8 cellular contexts compared by ENCODE assay signal in the genomic region with DNA sequence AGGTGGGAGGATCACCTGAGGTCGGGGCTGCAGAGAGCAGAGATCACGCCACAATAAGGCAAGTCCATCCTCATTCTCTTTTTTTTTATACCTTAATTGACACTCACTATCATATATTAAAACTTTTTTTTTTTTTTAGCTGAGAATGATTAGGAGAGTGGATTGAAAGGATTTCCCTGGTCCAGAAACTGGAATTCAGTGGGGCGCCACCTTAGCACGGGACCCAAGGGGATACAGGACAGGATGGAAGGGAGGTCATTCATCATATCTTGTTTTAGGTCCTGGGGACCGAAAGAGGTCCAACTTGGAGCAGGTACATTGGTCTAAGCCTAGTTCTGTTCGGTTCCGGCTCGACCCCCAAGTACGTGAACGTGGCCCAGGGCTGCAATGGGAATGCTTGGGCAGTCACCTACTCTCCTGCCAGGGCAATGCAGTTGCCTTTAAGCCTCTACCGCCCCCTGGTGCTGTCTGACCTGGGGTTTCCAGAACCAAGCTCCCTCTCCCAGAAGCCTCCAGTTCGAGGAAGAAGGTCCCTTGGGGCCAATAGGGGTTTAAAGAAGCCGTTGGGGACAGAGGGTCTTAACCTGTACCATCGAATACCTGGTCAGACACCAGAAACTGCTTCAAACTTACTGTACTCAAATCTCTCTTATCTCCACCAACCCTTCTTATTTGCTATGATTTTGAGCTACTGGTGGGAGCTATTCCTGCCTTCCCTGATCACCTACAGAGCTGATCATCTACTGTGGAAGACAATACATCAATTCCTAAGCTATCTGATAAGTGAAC. TPM values are rescaled to one million over a fixed set of nuclear protein-coding genes. Genes with fewer than 3 reads are reported as not detected.
DNase-seq lines count a peak whose midpoint lies in the region; ATAC-seq, FAIRE-seq and TF ChIP-seq lines count a peak whose summit lies in the region.

No MANE protein-coding gene starts in this region.

- no peak overlapping the region for H3K4me3 Mint-ChIP-seq in astrocyte (ENCODE audit: unreplicated experiment)

- peaks cover 3% of the 10 kb centered on the region for H3K36me3 Mint-ChIP-seq in astrocyte (ENCODE audit: low read depth, unreplicated experiment)

- H3K9me3 ChIP-seq in astrocyte (ENCODE audit: insufficient read depth, low read depth, low read length) (no peaks in the 10 kb centered on the region), keratinocyte (ENCODE audit: control insufficient read depth, low read depth, low read length) (no peaks in the 10 kb centered on the region)

- peaks cover 1% of the 10 kb centered on the region for H3K4me1 Mint-ChIP-seq in astrocyte (ENCODE audit: low read depth, unreplicated experiment)

- H3K27ac ChIP-seq in astrocyte (ENCODE audit: low read depth, low read length) (no peak overlapping the region), keratinocyte (ENCODE audit: control insufficient read depth, insufficient read depth, low read length) (no peak overlapping the region)

- no peak overlapping the region for H3K27ac Mint-ChIP-seq in astrocyte (ENCODE audit: unreplicated experiment)

- dilution Hi-C loops in keratinocyte (cut with MboI; ENCODE audit: extremely low pct_ligation_motif_present, low sequenced_read_pairs), result no loop called here

- peak overlapping the region; percentile 47 for H2AFZ ChIP-seq in astrocyte (ENCODE audit: low read depth, low read length)
- peak overlapping the region; percentile 76 for H2AFZ ChIP-seq in keratinocyte (ENCODE audit: control insufficient read depth, low read length)

- H3K9me3 Mint-ChIP-seq in astrocyte (ENCODE audit: unreplicated experiment), result peaks cover 9% of the 10 kb centered on the region

- no peaks in the 10 kb centered on the region for H3K36me3 ChIP-seq in astrocyte (ENCODE audit: insufficient read depth, low read length)
- H3K36me3 ChIP-seq in keratinocyte (ENCODE audit: control insufficient read depth in 2 of 2, extremely low read depth in 1 of 2, insufficient read depth in 2 of 2, low read length in 2 of 2), result no peaks in the 10 kb centered on the region

- no peaks in the 10 kb centered on the region for H3K27me3 ChIP-seq in astrocyte (ENCODE audit: insufficient read depth, low read length)
- H3K27me3 ChIP-seq in keratinocyte (ENCODE audit: control insufficient read depth, extremely low read depth, insufficient read depth, low read length), result no peaks in the 10 kb centered on the region

- H3K4me3 ChIP-seq in astrocyte (ENCODE audit: insufficient read depth, low read depth, low read length) (no peak overlapping the region), keratinocyte (ENCODE audit: control insufficient read depth in 2 of 3, extremely low read depth in 1 of 3, insufficient read depth in 2 of 3, low read depth in 1 of 3, low read length in 3 of 3) (no peak overlapping the region)

- ATAC-seq in SK-N-SH treated with all-trans-retinoic acid at 6 μM for 48 hours, result peak; percentile 93
- no peak for ATAC-seq in HG03097 (IDR thresholded peaks at IDR 0.05; ENCODE audit: low FRiP score, unreplicated experiment)
- no peak for ATAC-seq in HG03442 (IDR thresholded peaks at IDR 0.05; ENCODE audit: unreplicated experiment)

- FAIRE-seq in astrocyte (lab: Jason Lieb, UNC) (no peak), keratinocyte (lab: Jason Lieb, UNC) (peak; percentile 64)

- no peaks in the 10 kb centered on the region for H3K4me1 ChIP-seq in astrocyte (ENCODE audit: insufficient read depth, low read length)
- H3K4me1 ChIP-seq in keratinocyte (ENCODE audit: control insufficient read depth, extremely low read depth, insufficient read depth, low read length), result no peaks in the 10 kb centered on the region

- no peaks in the 10 kb centered on the region for H3K9me1 ChIP-seq in keratinocyte (ENCODE audit: control insufficient read depth, extremely low read depth, insufficient read depth, low read length)

- H3K9ac ChIP-seq in astrocyte (ENCODE audit: low read length), result no peak overlapping the region
- H3K9ac ChIP-seq in keratinocyte (ENCODE audit: control insufficient read depth, extremely low read depth, insufficient read depth, low read length), result no peak overlapping the region

- H3K79me2 ChIP-seq in astrocyte (ENCODE audit: insufficient read depth, low read length), result no peaks in the 10 kb centered on the region
- no peaks in the 10 kb centered on the region for H3K79me2 ChIP-seq in keratinocyte (ENCODE audit: control insufficient read depth, insufficient read depth, low read length)

- H4K20me1 ChIP-seq in astrocyte (ENCODE audit: insufficient read depth, low read length), result no peaks in the 10 kb centered on the region
- H4K20me1 ChIP-seq in keratinocyte (ENCODE audit: control insufficient read depth, extremely low read depth, insufficient read depth, low read length), result no peaks in the 10 kb centered on the region

- H3K4me2 ChIP-seq in astrocyte (ENCODE audit: low read length) (no peak overlapping the region), keratinocyte (ENCODE audit: control insufficient read depth, extremely low read depth, insufficient read depth, low read depth, low read length) (peak overlapping the region; percentile 19)

- TF ChIP-seq CTCF in astrocyte (IDR thresholded peaks at IDR 0.05; ENCODE audit: insufficient read depth, low read depth, low read length) (peak; percentile 34), keratinocyte (optimal IDR thresholded peaks at IDR 0.05 in 1 of 3, IDR thresholded peaks at IDR 0.05 in 1 of 3, conservative IDR thresholded peaks at IDR 0.05 in 1 of 3; ENCODE audit: extremely low read depth in 1 of 3, insufficient read depth in 2 of 3, low read length in 3 of 3) (peak; percentile 76 to 94 (median 83))

- H3K27me3 Mint-ChIP-seq in astrocyte (ENCODE audit: low read depth, unreplicated experiment), result peaks cover 4% of the 10 kb centered on the region

- peak; percentile 38 for DNase-seq in Caki2 (ENCODE audit: low read depth)
- DNase-seq in HuH-7.5 (ENCODE audit: low spot score), result peak; percentile 82
- DNase-seq in astrocyte (ENCODE audit: low read depth), result no peak
- no peak for DNase-seq in keratinocyte (ENCODE audit: low read depth, low spot score)
- peak; percentile 16 for DNase-seq in stimulated activated CD8-positive, alpha-beta memory T cell treated with anti-CD3 and anti-CD28 coated beads, Interleukin-15, amount 100 ng/mL, for 24 hours (ENCODE audit: low read depth)

- in situ Hi-C loops in Caki2 (cut with HindIII; ENCODE audit: low pct_unique_long_range_greater_than_20kb, low sequenced_read_pairs), result no loop called here

TF ChIP-seq in SK-N-SH treated with all-trans-retinoic acid at 6 μM for 48 hours, 23 proteins besides CTCF, POLR2A, EP300 and RAD21 (continues in another document):
- TF ChIP-seq POU6F1 (CRISPR knock-in tag; IDR thresholded peaks at IDR 0.05; ENCODE audit: borderline replicate concordance, low read depth) (no peak), ZC3H10 (CRISPR knock-in tag; IDR thresholded peaks at IDR 0.05) (no peak), ZNF565 (CRISPR knock-in tag; conservative IDR thresholded peaks at IDR 0.05; ENCODE audit: low read depth) (no peak), PPARA (CRISPR knock-in tag; IDR thresholded peaks at IDR 0.05; ENCODE audit: borderline replicate concordance) (no peak), ZFP3 (CRISPR knock-in tag; IDR thresholded peaks at IDR 0.05) (no peak)
- TF ChIP-seq, protein P1, sequence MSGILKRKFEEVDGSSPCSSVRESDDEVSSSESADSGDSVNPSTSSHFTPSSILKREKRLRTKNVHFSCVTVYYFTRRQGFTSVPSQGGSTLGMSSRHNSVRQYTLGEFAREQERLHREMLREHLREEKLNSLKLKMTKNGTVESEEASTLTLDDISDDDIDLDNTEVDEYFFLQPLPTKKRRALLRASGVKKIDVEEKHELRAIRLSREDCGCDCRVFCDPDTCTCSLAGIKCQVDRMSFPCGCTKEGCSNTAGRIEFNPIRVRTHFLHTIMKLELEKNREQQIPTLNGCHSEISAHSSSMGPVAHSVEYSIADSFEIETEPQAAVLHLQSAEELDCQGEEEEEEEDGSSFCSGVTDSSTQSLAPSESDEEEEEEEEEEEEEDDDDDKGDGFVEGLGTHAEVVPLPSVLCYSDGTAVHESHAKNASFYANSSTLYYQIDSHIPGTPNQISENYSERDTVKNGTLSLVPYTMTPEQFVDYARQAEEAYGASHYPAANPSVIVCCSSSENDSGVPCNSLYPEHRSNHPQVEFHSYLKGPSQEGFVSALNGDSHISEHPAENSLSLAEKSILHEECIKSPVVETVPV (CRISPR knock-in tag; IDR thresholded peaks at IDR 0.05), result no peak

RNA-seq across cellular contexts. Expression of gene GPATCH8, which starts 19.9 kb away (rescaled TPM):
- 8.6 and 11.3 TPM in 2 replicates for total RNA-seq in Caki2 (2014; rRNA removed; shearing (Covaris generic); ENCODE audit: low replicate concordance)
- total RNA-seq in astrocyte, result 38.0 and 43.3 TPM in 2 replicates
- polyA plus RNA-seq in keratinocyte, result 11.4 to 15.1 TPM (median 13.4 TPM) in 3 replicates
- 37.0 TPM for polyA plus RNA-seq in keratinocyte (2011; ENCODE audit: low read depth)
- 9.6 and 12.4 TPM in 2 replicates for polyA plus RNA-seq in keratinocyte (2011; cell fraction: cytosol; rRNA removed)
- polyA plus RNA-seq in keratinocyte (2011; cell fraction: nucleus; rRNA removed), result 31.2 and 31.7 TPM in 2 replicates
- polyA plus RNA-seq in keratinocyte (2012; ENCODE audit: low replicate concordance), result 13.4 and 13.8 TPM in 2 replicates
- 17.8 to 27.3 TPM (median 19.9 TPM) in 3 replicates for polyA minus RNA-seq in keratinocyte
- 8.4 TPM for polyA minus RNA-seq in keratinocyte (2011; cell fraction: cytosol; rRNA and poly(A)+ RNA removed)
- polyA minus RNA-seq in keratinocyte (2011; cell fraction: nucleus; rRNA and poly(A)+ RNA removed), result 26.6 and 47.6 TPM in 2 replicates

RNA-seq across cellular contexts. Expression of gene FZD2, which starts 34.2 kb away (rescaled TPM):
- total RNA-seq in Caki2 (2014; rRNA removed; shearing (Covaris generic); ENCODE audit: low replicate concordance), result 16.3 and 18.1 TPM in 2 replicates
- 95.7 and 97.6 TPM in 2 replicates for total RNA-seq in astrocyte
- polyA plus RNA-seq in keratinocyte, result 2.6 to 4.6 TPM (median 2.7 TPM) in 3 replicates
- polyA plus RNA-seq in keratinocyte (2011; ENCODE audit: low read depth), result not detected
- 0.98 and 2.2 TPM in 2 replicates for polyA plus RNA-seq in keratinocyte (2011; cell fraction: cytosol; rRNA removed)
- 3.9 and 6.6 TPM in 2 replicates for polyA plus RNA-seq in keratinocyte (2011; cell fraction: nucleus; rRNA removed)
- polyA plus RNA-seq in keratinocyte (2012; ENCODE audit: low replicate concordance), result 0.21 and 6.3 TPM in 2 replicates
- 3.0 to 13.8 TPM (median 3.9 TPM) in 3 replicates for polyA minus RNA-seq in keratinocyte
- 6.9 TPM for polyA minus RNA-seq in keratinocyte (2011; cell fraction: cytosol; rRNA and poly(A)+ RNA removed)
- 8.8 and 9.9 TPM in 2 replicates for polyA minus RNA-seq in keratinocyte (2011; cell fraction: nucleus; rRNA and poly(A)+ RNA removed)

Comparison
In these comparisons a context has a peak if more than half of its experiments do, and no peak if none do; other contexts are left out.
1. DNase-seq: peak in Caki2 (single experiment), HuH-7.5 (single experiment) and stimulated activated CD8-positive, alpha-beta memory T cell treated with anti-CD3 and anti-CD28 coated beads, Interleukin-15, amount 100 ng/mL, for 24 hours (single experiment); none in astrocyte (single experiment) and keratinocyte (single experiment).